In the genomic region with DNA sequence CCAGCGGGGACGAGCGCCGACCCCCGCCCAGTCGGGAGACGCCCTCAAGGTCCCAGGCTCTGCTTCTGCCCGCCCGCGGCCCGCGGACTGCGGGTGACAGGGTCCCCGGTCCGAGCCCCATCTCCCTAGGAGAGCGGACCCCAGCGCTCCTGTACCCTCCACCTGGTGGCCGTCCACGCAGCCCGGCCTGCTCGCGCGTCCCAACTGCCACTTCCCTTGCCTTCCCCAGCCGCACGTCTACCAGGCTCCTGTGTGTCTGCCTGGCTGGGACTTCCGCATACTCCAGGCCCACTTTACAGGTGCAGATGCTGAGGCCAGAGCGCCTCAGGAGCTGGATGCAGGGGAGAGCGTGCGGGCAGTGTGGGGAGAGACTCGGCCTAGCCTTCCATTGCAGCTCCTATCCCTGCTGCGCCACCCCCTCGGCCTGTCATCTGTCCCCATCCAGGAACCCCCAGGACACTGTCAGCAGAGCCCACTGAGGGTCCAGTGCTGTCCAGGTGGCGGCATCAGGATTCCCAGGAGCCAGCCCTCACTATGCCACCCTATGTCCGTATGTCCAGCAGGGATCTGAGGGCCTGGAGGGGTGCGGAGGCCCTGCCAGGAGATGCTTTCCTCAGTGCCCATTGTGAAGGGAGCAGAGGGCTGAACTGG, we compare ENCODE assay signal across 8 cellular contexts. TPM values are rescaled to one million over a fixed set of nuclear protein-coding genes. Genes with fewer than 3 reads are reported as not detected.
DNase-seq lines count a peak whose midpoint lies in the region; ATAC-seq and TF ChIP-seq lines count a peak whose summit lies in the region.

No MANE protein-coding gene starts in this region.

- TF ChIP-seq EP300 in sigmoid colon (IDR thresholded peaks at IDR 0.05) = no peak

- ATAC-seq in heart right ventricle = peak in 5 of 8 donors; percentile 2 to 34 (median 13)

- no peaks in the 10 kb centered on the region for H3K27me3 ChIP-seq in heart right ventricle
- H3K27me3 ChIP-seq in sigmoid colon = no peaks in the 10 kb centered on the region

- H3K36me3 ChIP-seq in heart right ventricle (no peaks in the 10 kb centered on the region), sigmoid colon (no peaks in the 10 kb centered on the region)

- peak overlapping the region; percentile 76 for H3K27ac Mint-ChIP-seq in T-helper 1 cell treated with Interleukin-12 subunit alpha and Interleukin-12 subunit beta and Interleukin-4 antibody, amounts not matched to agents 30 μg/mL and 1 μg/mL, for 36 hours

- TF ChIP-seq POLR2A in sigmoid colon (IDR thresholded peaks at IDR 0.05) = no peak

- TF ChIP-seq CTCF in WI38 (IDR thresholded peaks at IDR 0.05; ENCODE audit: low read depth, low read length) (no peak), heart right ventricle (IDR thresholded peaks at IDR 0.05) (no peak), sigmoid colon (IDR thresholded peaks at IDR 0.05) (no peak), GM13976 (IDR thresholded peaks at IDR 0.05; ENCODE audit: borderline replicate concordance, control extremely low read depth, extremely low read depth, insufficient read depth, missing control alignments) (no peak)

- H3K27me3 Mint-ChIP-seq in T-helper 1 cell treated with Interleukin-12 subunit alpha and Interleukin-12 subunit beta and Interleukin-4 antibody, amounts not matched to agents 30 μg/mL and 1 μg/mL, for 36 hours (ENCODE audit: low read depth) = peaks cover 4% of the 10 kb centered on the region

- H3K9me3 ChIP-seq in heart right ventricle (no peaks in the 10 kb centered on the region), sigmoid colon (no peaks in the 10 kb centered on the region)

- H3K4me3 Mint-ChIP-seq in T-helper 1 cell treated with Interleukin-12 subunit alpha and Interleukin-12 subunit beta and Interleukin-4 antibody, amounts not matched to agents 30 μg/mL and 1 μg/mL, for 36 hours = peak overlapping the region; percentile 81

- peak overlapping the region in 8 of 10 donors; percentile 41 to 83 (median 56) for H3K27ac ChIP-seq in heart right ventricle
- H3K27ac ChIP-seq in sigmoid colon = peak overlapping the region; percentile 51 to 78 (median 74)

- H3K4me1 Mint-ChIP-seq in T-helper 1 cell treated with Interleukin-12 subunit alpha and Interleukin-12 subunit beta and Interleukin-4 antibody, amounts not matched to agents 30 μg/mL and 1 μg/mL, for 36 hours (ENCODE audit: low read depth) = peaks cover 3% of the 10 kb centered on the region

- H3K4me3 ChIP-seq in WI38 (ENCODE audit: low read depth, low read length) (peak overlapping the region; percentile 62), heart right ventricle (peak overlapping the region; percentile 42 to 94 (median 74)), sigmoid colon (peak overlapping the region; percentile 52 to 99 (median 78))

- H3K36me3 Mint-ChIP-seq in T-helper 1 cell treated with Interleukin-12 subunit alpha and Interleukin-12 subunit beta and Interleukin-4 antibody, amounts not matched to agents 30 μg/mL and 1 μg/mL, for 36 hours (ENCODE audit: low read depth) = peaks cover 2% of the 10 kb centered on the region

- H3K4me1 ChIP-seq in heart right ventricle = peaks cover 0 to 13% (median 5%) of the 10 kb centered on the region in 9 donors
- peaks cover 0 to 15% (median 7%) of the 10 kb centered on the region in 4 donors for H3K4me1 ChIP-seq in sigmoid colon

- in situ Hi-C loops in GM13976 (cut with MboI; ENCODE audit: low sequenced_read_pairs, unreplicated experiment) = no loop called here

- intact Hi-C loops in heart right ventricle (cut with DNase I) (loop anchor here in 6 of 10 donors (1.0 to 10.0 kb wide), 6 partner anchors 79 to 203 kb away; partner anchors contain the start of genes CINP (in 1 of the 6), TECPR2 (in 1 of the 6) and ZNF839 (in 1 of the 6)), sigmoid colon (cut with DNase I) (no loop called here)

- WGBS in heart right ventricle, 2 donors = 28 to 33% methylated on average over 35 of the region's 35 CpGs
- 21 to 31% methylated on average over 35 of the region's 35 CpGs for WGBS in sigmoid colon, 2 donors

- DNase-seq in T-helper 1 cell = no peak
- DNase-seq in heart right ventricle = peak in 1 of 2 donors; percentile 27
- DNase-seq in sigmoid colon = peak; percentile 68
- DNase-seq in DMS153 (lab: John Stamatoyannopoulos, UW) = no peak
- no peak for DNase-seq in T-helper 9 cell
- no peak for DNase-seq in GM13976 (ENCODE audit: low spot score)

- no peaks in the 10 kb centered on the region for H3K9me3 Mint-ChIP-seq in T-helper 1 cell treated with Interleukin-12 subunit alpha and Interleukin-12 subunit beta and Interleukin-4 antibody, amounts not matched to agents 30 μg/mL and 1 μg/mL, for 36 hours

RNA-seq across cellular contexts. Expression of gene ANKRD9, which starts 8.0 kb away (rescaled TPM):
- total RNA-seq in heart right ventricle (100 to 1,000 TPM in 8 of 10 donors, 10 to 100 TPM in 2; 94.4 to 264 (median 124) TPM), sigmoid colon (10 to 100 TPM; 16.1 to 36.0 (median 23.4) TPM)
- polyA plus RNA-seq in heart right ventricle (100 to 1,000 TPM; 102 to 117 TPM), sigmoid colon (10 to 100 TPM in 2 of 3 donors, 1 to 10 TPM in 1; 9.6 to 28.7 (median 16.4) TPM)
